ENCODE assay signal across 17 cellular contexts in the genomic region with DNA sequence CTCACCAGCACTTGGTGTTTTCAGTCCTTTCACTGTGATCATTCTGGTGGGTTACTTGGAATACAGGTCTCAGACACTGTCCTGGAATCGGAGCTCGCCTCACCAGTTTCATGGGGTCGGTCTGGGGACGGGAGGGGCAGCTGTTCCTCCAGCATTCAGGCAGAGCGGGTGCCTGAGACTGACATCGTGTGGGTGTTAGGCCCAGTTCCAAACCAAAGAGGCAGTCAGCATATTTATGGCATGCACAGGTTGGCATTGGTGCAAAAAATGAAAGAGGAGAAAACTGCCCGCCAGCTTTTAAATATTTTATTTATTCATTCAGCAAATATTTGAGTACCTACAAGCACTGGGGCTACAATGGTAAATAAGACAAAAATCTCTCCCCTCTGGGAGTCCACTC. TPM values are rescaled to one million over a fixed set of nuclear protein-coding genes. Genes with fewer than 3 reads are reported as not detected.
DNase-seq lines count a peak whose midpoint lies in the region; ATAC-seq, FAIRE-seq and TF ChIP-seq lines count a peak whose summit lies in the region.
"Had no signal": no experiment of that assay in that cellular context is flagged by ENCODE, and none has a peak within 500 bp of the region (broad histone marks: within the 10 kb centered on the region; RNA-seq: fewer than 3 reads in every experiment).

No MANE protein-coding gene starts in this region.

- no peak overlapping the region for H3K9ac ChIP-seq in HepG2 (ENCODE audit: insufficient read depth, low read depth, low read length)

- no peak overlapping the region for H3K4me2 ChIP-seq in HepG2 (ENCODE audit: low read depth, low read length)

- no peak overlapping the region for H2AFZ ChIP-seq in HepG2 (ENCODE audit: low read length)

- H3K4me1 Mint-ChIP-seq in nephron progenitor cell = peaks cover 54% of the 10 kb centered on the region

- no peak for TF ChIP-seq RAD21 in HepG2 (CRISPR knock-in tag; IDR thresholded peaks at IDR 0.05)

- 49% methylated on average over 7 of the region's 7 CpGs for WGBS in right lobe of liver (ENCODE audit: insufficient coverage, low coverage, low lambda C conversion rate, missing lambda C conversion rate)
- WGBS in HepG2 (ENCODE audit: low lambda C conversion rate) = 21% methylated on average over 7 of the region's 7 CpGs
- 5 to 6% methylated on average over 7 of the region's 7 CpGs for WGBS in aorta, 2 donors

- TF ChIP-seq CTCF in right lobe of liver (IDR thresholded peaks at IDR 0.05) (no peak), HepG2 (CRISPR knock-in tag; IDR thresholded peaks at IDR 0.05) (no peak), breast epithelium (IDR thresholded peaks at IDR 0.05) (no peak), nephron progenitor cell (IDR thresholded peaks at IDR 0.05) (no peak)

- TF ChIP-seq EP300 in HepG2 (IDR thresholded peaks at IDR 0.05; ENCODE audit: low read depth in 2 of 2, low read length in 2 of 2) (no peak), HepG2 (CRISPR knock-in tag; IDR thresholded peaks at IDR 0.05; ENCODE audit: borderline replicate concordance) (no peak)

- H3K79me2 ChIP-seq in HepG2 (ENCODE audit: insufficient read depth, low read length) = no peaks in the 10 kb centered on the region

- TF ChIP-seq POLR2A in right lobe of liver (IDR thresholded peaks at IDR 0.05) (no peak), HepG2 (IDR thresholded peaks at IDR 0.05; ENCODE audit: insufficient read depth in 1 of 2, low read depth in 2 of 2, low read length in 2 of 2) (no peak), breast epithelium (IDR thresholded peaks at IDR 0.05) (no peak)

- peaks cover 5% of the 10 kb centered on the region for H3K36me3 Mint-ChIP-seq in nephron progenitor cell (ENCODE audit: low read depth)

- no peaks in the 10 kb centered on the region for H4K20me1 ChIP-seq in HepG2 (ENCODE audit: insufficient read depth, low read length)

- no peaks in the 10 kb centered on the region for H3K36me3 ChIP-seq in right lobe of liver
- no peaks in the 10 kb centered on the region for H3K36me3 ChIP-seq in HepG2 (replicated peaks in 1 of 2; ENCODE audit: control insufficient read depth in 1 of 2, insufficient read depth in 2 of 2, low read length in 2 of 2)
- H3K36me3 ChIP-seq in breast epithelium = no peaks in the 10 kb centered on the region
- no peaks in the 10 kb centered on the region for H3K36me3 ChIP-seq in aorta (ENCODE audit: control insufficient read depth in 1 of 2, insufficient read depth in 2 of 2, low read length in 1 of 2)

- CTCF ChIA-PET in HepG2 (lab: Yijun Ruan, JAX; ENCODE audit: low intra/inter-chr PET ratio, low total read pairs) = no interaction called here

- H3K27ac ChIP-seq in right lobe of liver (no peak overlapping the region), HepG2 (ENCODE audit: extremely low read length, insufficient read depth, low read length) (no peak overlapping the region), breast epithelium (peak overlapping the region; percentile 15 to 58), aorta (ENCODE audit: low read depth in 1 of 2, low read length in 2 of 2) (peak overlapping the region in 1 of 2 donors; percentile 39)

- DNase-seq in right lobe of liver (no peak), HepG2 (ENCODE audit: low spot score) (no peak), breast epithelium (ENCODE audit: low spot score in 2 of 2) (no peak), nephron progenitor cell (no peak), aorta (peak; percentile 49 to 67), inferior parietal cortex (ENCODE audit: extremely low spot score) (no peak), sciatic nerve (ENCODE audit: low spot score) (no peak)
- DNase-seq: activated effector memory CD4-positive, alpha-beta T cell treated with Interleukin-2 at 50 U/mL for 16 hours; CD4-positive, alpha-beta T cell; hypothalamus; NCI-H187; NCI-H446; retina; SIG-M5; stimulated activated naive CD4-positive, alpha-beta T cell had no signal

- H3K27me3 Mint-ChIP-seq in nephron progenitor cell (ENCODE audit: low read depth, poor library complexity) = peaks cover 6% of the 10 kb centered on the region
- H3K27me3 Mint-ChIP-seq: CD4-positive, alpha-beta T cell had no signal

- H3K27ac Mint-ChIP-seq in nephron progenitor cell = peak overlapping the region; percentile 48
- H3K27ac Mint-ChIP-seq: CD4-positive, alpha-beta T cell had no signal

- H3K27me3 ChIP-seq in right lobe of liver = no peaks in the 10 kb centered on the region
- peaks cover 5 to 18% of the 10 kb centered on the region in 2 experiments for H3K27me3 ChIP-seq in HepG2 (ENCODE audit: control insufficient read depth in 1 of 2, insufficient read depth in 2 of 2, low read length in 2 of 2)
- H3K27me3 ChIP-seq in breast epithelium = no peaks in the 10 kb centered on the region
- no peaks in the 10 kb centered on the region for H3K27me3 ChIP-seq in aorta (ENCODE audit: control insufficient read depth in 1 of 2, insufficient read depth in 2 of 2, low read length in 1 of 2)

- no peak for FAIRE-seq in HepG2 (lab: Jason Lieb, UNC)

- H3K4me3 Mint-ChIP-seq in nephron progenitor cell = no peak overlapping the region
- H3K4me3 Mint-ChIP-seq: CD4-positive, alpha-beta T cell; neural crest cell had no signal

- ATAC-seq in right lobe of liver (peak; percentile 16 to 69 (median 46)), HepG2 (no peak), aorta (ENCODE audit: low FRiP score) (no peak), GM21423 (IDR thresholded peaks at IDR 0.05; ENCODE audit: unreplicated experiment) (no peak), sciatic nerve (no peak)

- H3K4me3 ChIP-seq in right lobe of liver = no peak overlapping the region
- no peak overlapping the region for H3K4me3 ChIP-seq in HepG2 (replicated peaks in 1 of 3; ENCODE audit: insufficient read depth in 1 of 3, low read depth in 2 of 3, low read length in 3 of 3)
- H3K4me3 ChIP-seq in breast epithelium = no peak overlapping the region
- no peak overlapping the region for H3K4me3 ChIP-seq in aorta (ENCODE audit: low read length in 2 of 2)

- H3K4me1 ChIP-seq in right lobe of liver = peaks cover 0 to 10% (median 5%) of the 10 kb centered on the region in 4 donors
- H3K4me1 ChIP-seq in HepG2 (ENCODE audit: insufficient read depth, low read length) = peaks cover 18% of the 10 kb centered on the region
- peaks cover 10 to 28% of the 10 kb centered on the region in 2 donors for H3K4me1 ChIP-seq in breast epithelium
- peaks cover 0 to 4% of the 10 kb centered on the region in 2 donors for H3K4me1 ChIP-seq in aorta (ENCODE audit: control insufficient read depth in 1 of 2, insufficient read depth in 2 of 2, low read length in 2 of 2)

- intact Hi-C loops in right lobe of liver (cut with DNase I) = no loop called here
- intact Hi-C loops in HepG2 (cut with micrococcal nuclease; ENCODE audit: unreplicated experiment) = no loop called here
- intact Hi-C loops in breast epithelium (cut with DNase I; ENCODE audit: low total_unique reads) = no loop called here
- intact Hi-C loops in aorta (cut with DNase I) = no loop called here
- intact Hi-C loops in sciatic nerve (cut with DNase I) = no loop called here

- in situ Hi-C loops in HepG2 (cut with HindIII; ENCODE audit: extremely low pct_ligation_motif_present, low pct_unique_long_range_greater_than_20kb) = no loop called here

- BruUV-seq in HepG2 (replicated peaks; lab: Mats Ljungman, UMichigan) = no TSS peak

- H3K9me3 Mint-ChIP-seq in nephron progenitor cell = peaks cover 13% of the 10 kb centered on the region
- H3K9me3 Mint-ChIP-seq: CD4-positive, alpha-beta T cell; neural crest cell had no signal

- POLR2A ChIA-PET in HepG2 (lab: Yijun Ruan, JAX) = no interaction called here

- peaks cover 0 to 4% (median 0%) of the 10 kb centered on the region in 4 donors for H3K9me3 ChIP-seq in right lobe of liver
- no peaks in the 10 kb centered on the region for H3K9me3 ChIP-seq in HepG2 (ENCODE audit: low read length)
- peaks cover 0 to 5% of the 10 kb centered on the region in 2 donors for H3K9me3 ChIP-seq in breast epithelium
- H3K9me3 ChIP-seq in aorta (ENCODE audit: control insufficient read depth, low read length) = no peaks in the 10 kb centered on the region

RNA-seq across cellular contexts. Expression of gene PLEKHF1, which starts 20.1 kb away (rescaled TPM):
- total RNA-seq in right lobe of liver = 10 to 100 TPM in 2 of 6 experiments, 1 to 10 TPM in 4; 5.6 to 13.8 (median 9.8) TPM
- 3.2 and 3.8 TPM in 2 replicates for total RNA-seq in HepG2 (2016; rRNA removed; fragmentation: Illumina TruSeq; extraction: Trizol)
- total RNA-seq in HepG2 (2016; cell fraction: cytosol; rRNA removed; fragmentation: Illumina TruSeq; extraction: Trizol; ENCODE audit: low read depth) = 1.5 TPM in 2 replicates
- total RNA-seq in HepG2 (2016; cell fraction: insoluble cytoplasmic fraction; rRNA removed; fragmentation: Illumina TruSeq; extraction: Trizol) = 3.0 and 4.1 TPM in 2 replicates
- total RNA-seq in HepG2 (2016; cell fraction: membrane; rRNA removed; fragmentation: Illumina TruSeq; extraction: Trizol) = 2.6 and 2.8 TPM in 2 replicates
- 1.9 and 2.3 TPM in 2 replicates for total RNA-seq in HepG2 (2016; cell fraction: nucleus; rRNA removed; fragmentation: Illumina TruSeq; extraction: Trizol)
- 2.9 TPM in 2 replicates for polyA plus RNA-seq in HepG2 (2011; rRNA removed)
- polyA plus RNA-seq in HepG2 (2011; cell fraction: cytosol; rRNA removed) = 1.7 and 4.1 TPM in 2 replicates
- polyA plus RNA-seq in HepG2 (2011; cell fraction: nucleus; rRNA removed) = 3.9 and 4.0 TPM in 2 replicates
- 0.71 and 1.4 TPM in 2 replicates for polyA plus RNA-seq in HepG2 (2012)
- polyA plus RNA-seq in HepG2 (2016; cell fraction: cytosol; fragmentation: Illumina TruSeq; extraction: Trizol; ENCODE audit: low read depth) = 0.36 and 0.54 TPM in 2 replicates
- polyA plus RNA-seq in HepG2 (2016; cell fraction: insoluble cytoplasmic fraction; fragmentation: Illumina TruSeq; extraction: Trizol; ENCODE audit: low read depth) = 2.4 and 2.7 TPM in 2 replicates
- 1.1 and 1.4 TPM in 2 replicates for polyA plus RNA-seq in HepG2 (2016; cell fraction: membrane; fragmentation: Illumina TruSeq; extraction: Trizol; ENCODE audit: low read depth)
- 2.7 TPM in 2 replicates for polyA plus RNA-seq in HepG2 (2016; cell fraction: nucleus; fragmentation: Illumina TruSeq; extraction: Trizol; ENCODE audit: insufficient read depth, low read depth)
- polyA minus RNA-seq in HepG2 (2011; rRNA and poly(A)+ RNA removed; ENCODE audit: low replicate concordance) = 2.0 and 6.9 TPM in 2 replicates
- polyA minus RNA-seq in HepG2 (2011; cell fraction: cytosol; rRNA and poly(A)+ RNA removed) = 1.5 and 3.6 TPM in 2 replicates
- polyA minus RNA-seq in HepG2 (2011; cell fraction: nucleus; rRNA and poly(A)+ RNA removed) = 2.1 and 3.0 TPM in 2 replicates
- total RNA-seq in breast epithelium = 10 to 100 TPM; 29.8 to 71.4 (median 58.7) TPM
- 10 to 100 TPM; 10.8 to 17.5 TPM for total RNA-seq in aorta
- polyA plus RNA-seq in aorta = 10 to 100 TPM in 1 of 2 donors, 1 to 10 TPM in 1; 9.9 to 17.2 TPM
- total RNA-seq in sciatic nerve = 30.4 TPM

RNA-seq across cellular contexts. Expression of gene C19orf12, which starts 29.7 kb away (rescaled TPM):
- total RNA-seq in right lobe of liver = 10 to 100 TPM; 35.2 to 62.8 (median 52.4) TPM
- total RNA-seq in HepG2 (2016; rRNA removed; fragmentation: Illumina TruSeq; extraction: Trizol) = 34.4 and 34.8 TPM in 2 replicates
- total RNA-seq in HepG2 (2016; cell fraction: cytosol; rRNA removed; fragmentation: Illumina TruSeq; extraction: Trizol; ENCODE audit: low read depth) = 28.6 and 28.9 TPM in 2 replicates
- total RNA-seq in HepG2 (2016; cell fraction: insoluble cytoplasmic fraction; rRNA removed; fragmentation: Illumina TruSeq; extraction: Trizol) = 29.0 and 35.2 TPM in 2 replicates
- 73.3 and 76.2 TPM in 2 replicates for total RNA-seq in HepG2 (2016; cell fraction: membrane; rRNA removed; fragmentation: Illumina TruSeq; extraction: Trizol)
- total RNA-seq in HepG2 (2016; cell fraction: nucleus; rRNA removed; fragmentation: Illumina TruSeq; extraction: Trizol) = 17.3 and 21.4 TPM in 2 replicates
- 17.7 and 19.6 TPM in 2 replicates for polyA plus RNA-seq in HepG2 (2011; rRNA removed)
- polyA plus RNA-seq in HepG2 (2011; cell fraction: cytosol; rRNA removed) = 18.1 TPM in 2 replicates
- 13.1 and 14.3 TPM in 2 replicates for polyA plus RNA-seq in HepG2 (2011; cell fraction: nucleus; rRNA removed)
- polyA plus RNA-seq in HepG2 (2012) = 15.9 and 18.6 TPM in 2 replicates
- 37.7 and 38.6 TPM in 2 replicates for polyA plus RNA-seq in HepG2 (2016; cell fraction: cytosol; fragmentation: Illumina TruSeq; extraction: Trizol; ENCODE audit: low read depth)
- polyA plus RNA-seq in HepG2 (2016; cell fraction: insoluble cytoplasmic fraction; fragmentation: Illumina TruSeq; extraction: Trizol; ENCODE audit: low read depth) = 28.6 and 34.2 TPM in 2 replicates
- 64.1 and 65.3 TPM in 2 replicates for polyA plus RNA-seq in HepG2 (2016; cell fraction: membrane; fragmentation: Illumina TruSeq; extraction: Trizol; ENCODE audit: low read depth)
- polyA plus RNA-seq in HepG2 (2016; cell fraction: nucleus; fragmentation: Illumina TruSeq; extraction: Trizol; ENCODE audit: insufficient read depth, low read depth) = 29.3 and 31.8 TPM in 2 replicates
- polyA minus RNA-seq in HepG2 (2011; rRNA and poly(A)+ RNA removed; ENCODE audit: low replicate concordance) = 5.1 and 12.9 TPM in 2 replicates
- 8.3 and 8.7 TPM in 2 replicates for polyA minus RNA-seq in HepG2 (2011; cell fraction: cytosol; rRNA and poly(A)+ RNA removed)
- 6.7 and 10.4 TPM in 2 replicates for polyA minus RNA-seq in HepG2 (2011; cell fraction: nucleus; rRNA and poly(A)+ RNA removed)
- 100 to 1,000 TPM in 1 of 3 donors, 10 to 100 TPM in 2; 42.7 to 230 (median 53.7) TPM for total RNA-seq in breast epithelium
- total RNA-seq in aorta = 10 to 100 TPM; 26.4 to 32.8 TPM
- polyA plus RNA-seq in aorta = 10 to 100 TPM; 14.3 to 19.5 TPM
- 30.9 TPM for total RNA-seq in sciatic nerve

Comparison
In these comparisons a context has a peak if more than half of its experiments do, and no peak if none do; other contexts are left out.
1. ATAC-seq: peak in right lobe of liver (4 of 4); none in HepG2 (single experiment), aorta (single experiment), GM21423 (single experiment) and sciatic nerve (single experiment).
2. DNase-seq: peak in aorta (2 of 2); none in right lobe of liver (0 of 3), HepG2 (single experiment), breast epithelium (0 of 2), nephron progenitor cell (single experiment), inferior parietal cortex (single experiment) and sciatic nerve (single experiment).
3. H3K27ac ChIP-seq: peak in breast epithelium (2 of 2); none in right lobe of liver (0 of 3) and HepG2 (single experiment).